14 cellular contexts compared by ENCODE assay signal in genomic region chr3:186464424-186465093, GRCh38.
DNase-seq lines count a peak whose midpoint lies in the region; ATAC-seq and TF ChIP-seq lines count a peak whose summit lies in the region.
"Had no signal": no experiment of that assay in that cellular context is flagged by ENCODE, and none has a peak within 500 bp of the region (broad histone marks: within the 10 kb centered on the region; RNA-seq: fewer than 3 reads in every experiment).

No MANE protein-coding gene starts in this region.

- H3K4me1 Mint-ChIP-seq in GM23338: no peaks in the 10 kb centered on the region
- H3K4me1 Mint-ChIP-seq: activated CD8-positive, alpha-beta memory T cell treated with anti-CD3 and anti-CD28 coated beads, Interleukin-2, amount 10 ng/mL, durations not matched to agents 7 days and 5 days; CD4-positive, CD25-positive, alpha-beta regulatory T cell had no signal

- H3F3A ChIP-seq in GM23338 (replicated peaks; ENCODE audit: low read depth): no peaks in the 10 kb centered on the region
- no peaks in the 10 kb centered on the region for H3F3A ChIP-seq in PC-9 (ENCODE audit: insufficient read depth, low read depth)

- intact Hi-C loops in PC-9 (cut with micrococcal nuclease; ENCODE audit: unreplicated experiment): no loop called here

- no peaks in the 10 kb centered on the region for H3K9me3 Mint-ChIP-seq in GM23338

- H3K4me2 ChIP-seq in GM23338 (no peak overlapping the region), PC-9 (no peak overlapping the region)

- CTCF ChIA-PET in PC-9 (lab: Charles Lee): no interaction called here

- H3K27me3 ChIP-seq in GM23338 (ENCODE audit: insufficient read depth) (no peaks in the 10 kb centered on the region), PC-9 (ENCODE audit: insufficient read depth, low read depth) (peaks cover 78% of the 10 kb centered on the region)

- no peaks in the 10 kb centered on the region for H3K79me2 ChIP-seq in GM23338 (replicated peaks; ENCODE audit: insufficient read depth)
- H3K79me2 ChIP-seq in PC-9 (ENCODE audit: low read depth): no peaks in the 10 kb centered on the region

- peak; percentile 22 for DNase-seq in ELR (ENCODE audit: low read depth)
- DNase-seq in GM23338 (ENCODE audit: low spot score): peak; percentile 68
- DNase-seq in PC-9: no peak
- peak; percentile 28 for DNase-seq in iPS DF 19.7 (ENCODE audit: low read depth, low spot score)
- no peak for DNase-seq in central memory CD4-positive, alpha-beta T cell
- DNase-seq in DMS79 treated with DMSO at 0.1 percent for 48 hours (lab: John Stamatoyannopoulos, UW): no peak
- DNase-seq in 8988T: no peak
- DNase-seq: activated CD8-positive, alpha-beta memory T cell treated with anti-CD3 and anti-CD28 coated beads, Interleukin-2, amount 10 ng/mL, durations not matched to agents 7 days and 5 days; cerebellar nuclear complex; NCI-H1105 treated with DMSO at 0.1 percent for 48 hours; substantia nigra had no signal

- H3K27me3 Mint-ChIP-seq in GM23338 (ENCODE audit: insufficient read depth, low read depth, poor library complexity): peaks cover 2% of the 10 kb centered on the region
- H3K27me3 Mint-ChIP-seq: activated naive CD8-positive, alpha-beta T cell had no signal

- H3K9me2 ChIP-seq in GM23338 (ENCODE audit: insufficient read depth) (0 out of 2 replicates have a peak, but pooled peaks cover 4% of the 10 kb centered on the region), PC-9 (ENCODE audit: insufficient read depth) (no peaks in the 10 kb centered on the region)

- no peaks in the 10 kb centered on the region for H4K20me1 ChIP-seq in GM23338 (replicated peaks; ENCODE audit: insufficient read depth)
- no peaks in the 10 kb centered on the region for H4K20me1 ChIP-seq in PC-9 (ENCODE audit: insufficient read depth)

- no TSS peak for BruUV-seq in PC-9 (replicated peaks; lab: Mats Ljungman, UMichigan)

- no peaks in the 10 kb centered on the region for H3K4me1 ChIP-seq in GM23338 (ENCODE audit: insufficient read depth)
- H3K4me1 ChIP-seq in PC-9 (replicated peaks; ENCODE audit: insufficient read depth): no peaks in the 10 kb centered on the region

- no peak overlapping the region for H3K4me3 Mint-ChIP-seq in GM23338
- H3K4me3 Mint-ChIP-seq: activated CD8-positive, alpha-beta memory T cell treated with anti-CD3 and anti-CD28 coated beads, Interleukin-2, amount 10 ng/mL, durations not matched to agents 7 days and 5 days; activated naive CD8-positive, alpha-beta T cell; CD4-positive, CD25-positive, alpha-beta regulatory T cell had no signal

- peak; percentile 97 for ATAC-seq in GM23338
- ATAC-seq: activated CD8-positive, alpha-beta memory T cell treated with anti-CD3 and anti-CD28 coated beads, Interleukin-2, amount 10 ng/mL, durations not matched to agents 7 days and 5 days had no signal

- H3K9me3 ChIP-seq in PC-9 (ENCODE audit: insufficient read depth, low read depth): no peaks in the 10 kb centered on the region

- POLR2A ChIA-PET in PC-9 (lab: Charles Lee; ENCODE audit: unreplicated experiment): no interaction called here

- H2AFZ ChIP-seq in GM23338: no peak overlapping the region
- H2AFZ ChIP-seq in PC-9: no peak overlapping the region

- H3K36me3 ChIP-seq in GM23338 (ENCODE audit: insufficient read depth) (no peaks in the 10 kb centered on the region), PC-9 (ENCODE audit: low read depth) (no peaks in the 10 kb centered on the region)

- no peaks in the 10 kb centered on the region for H3K36me3 Mint-ChIP-seq in GM23338 (ENCODE audit: low read depth)
- H3K36me3 Mint-ChIP-seq: activated CD8-positive, alpha-beta memory T cell treated with anti-CD3 and anti-CD28 coated beads, Interleukin-2, amount 10 ng/mL, durations not matched to agents 7 days and 5 days; activated naive CD8-positive, alpha-beta T cell; CD4-positive, CD25-positive, alpha-beta regulatory T cell had no signal

- no peak overlapping the region for H3K4me3 ChIP-seq in GM23338
- no peak overlapping the region for H3K4me3 ChIP-seq in PC-9

- peak; percentile 46 to 52 for TF ChIP-seq CTCF in GM23338 (conservative IDR thresholded peaks at IDR 0.05; ENCODE audit: low read depth in 2 of 2)
- peak; percentile 37; the same call in 1 of the 2 replicates for TF ChIP-seq CTCF in PC-9 (conservative IDR thresholded peaks at IDR 0.05)

- H3K27ac Mint-ChIP-seq in GM23338: no peak overlapping the region
- H3K27ac Mint-ChIP-seq: activated CD8-positive, alpha-beta memory T cell treated with anti-CD3 and anti-CD28 coated beads, Interleukin-2, amount 10 ng/mL, durations not matched to agents 7 days and 5 days; activated naive CD8-positive, alpha-beta T cell; CD4-positive, CD25-positive, alpha-beta regulatory T cell had no signal

- H3K27ac ChIP-seq in GM23338 (ENCODE audit: low read depth) (no peak overlapping the region), PC-9 (no peak overlapping the region)
- H3K27ac ChIP-seq: epithelial cell of prostate had no signal

TF ChIP-seq in GM23338, 12 proteins besides CTCF, POLR2A, EP300 and RAD21:
- TF ChIP-seq, protein P1, sequence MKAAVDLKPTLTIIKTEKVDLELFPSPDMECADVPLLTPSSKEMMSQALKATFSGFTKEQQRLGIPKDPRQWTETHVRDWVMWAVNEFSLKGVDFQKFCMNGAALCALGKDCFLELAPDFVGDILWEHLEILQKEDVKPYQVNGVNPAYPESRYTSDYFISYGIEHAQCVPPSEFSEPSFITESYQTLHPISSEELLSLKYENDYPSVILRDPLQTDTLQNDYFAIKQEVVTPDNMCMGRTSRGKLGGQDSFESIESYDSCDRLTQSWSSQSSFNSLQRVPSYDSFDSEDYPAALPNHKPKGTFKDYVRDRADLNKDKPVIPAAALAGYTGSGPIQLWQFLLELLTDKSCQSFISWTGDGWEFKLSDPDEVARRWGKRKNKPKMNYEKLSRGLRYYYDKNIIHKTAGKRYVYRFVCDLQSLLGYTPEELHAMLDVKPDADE (IDR thresholded peaks at IDR 0.05): no peak
- TF ChIP-seq STAT1 (IDR thresholded peaks at IDR 0.05; ENCODE audit: unreplicated experiment): no peak

Comparison
In these comparisons a context has a peak if more than half of its experiments do, and no peak if none do; other contexts are left out.
1. DNase-seq: peak in ELR (single experiment), GM23338 (single experiment) and iPS DF 19.7 (single experiment); none in PC-9 (0 of 2), central memory CD4-positive, alpha-beta T cell (single experiment), DMS79 treated with DMSO at 0.1 percent for 48 hours (single experiment) and 8988T (single experiment).